In the genomic region with DNA sequence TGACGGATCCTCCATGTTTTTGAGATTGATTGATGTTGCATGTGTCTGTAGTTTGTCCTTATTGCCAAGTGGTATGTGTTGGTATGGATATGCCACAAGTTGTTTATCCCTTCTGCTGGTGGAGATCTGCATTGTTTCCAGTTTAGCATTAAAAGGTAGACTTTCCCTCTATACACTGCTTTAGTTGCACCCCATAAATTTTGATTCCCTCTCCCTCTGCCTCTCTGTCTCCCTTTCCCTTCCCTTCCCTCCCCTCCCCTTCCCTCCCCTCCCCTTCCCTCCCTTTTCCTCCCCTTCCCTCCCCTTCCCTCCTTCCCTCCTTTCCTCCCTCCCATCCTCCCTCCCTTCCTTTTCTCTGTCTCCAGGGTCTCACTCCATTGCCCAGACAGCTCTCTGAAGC, we compare ENCODE assay signal across 7 cellular contexts. TPM values are rescaled to one million over a fixed set of nuclear protein-coding genes. Genes with fewer than 3 reads are reported as not detected.
"Had no signal": no experiment of that assay in that cellular context is flagged by ENCODE, and none has a peak within 500 bp of the region (broad histone marks: within the 10 kb centered on the region; RNA-seq: fewer than 3 reads in every experiment).

No MANE protein-coding gene starts in this region.

- H3K9ac ChIP-seq: KMS-11 had no signal

- H3K27ac ChIP-seq: HL-60, KMS-11 had no signal

- H3K4me3 ChIP-seq: K562 had no signal

- FAIRE-seq: HTR-8/SVneo, K562 had no signal

- H3K4me3 Mint-ChIP-seq: IgD-negative memory B cell had no signal

- H3K36me3 Mint-ChIP-seq: IgD-negative memory B cell had no signal

- H3K4me2 ChIP-seq: KMS-11 had no signal

- DNase-seq: KBM-7, KG1 had no signal

- H3K4me1 Mint-ChIP-seq: IgD-negative memory B cell had no signal

- H3K27ac Mint-ChIP-seq: IgD-negative memory B cell had no signal

- ATAC-seq: K562 had no signal

RNA-seq across cellular contexts. Expression of a gene that starts 18.6 kb away (rescaled TPM):
- total RNA-seq: K562 had no signal
- polyA plus RNA-seq: K562 had no signal
